25 cellular contexts compared by ENCODE assay signal in the genomic region with DNA sequence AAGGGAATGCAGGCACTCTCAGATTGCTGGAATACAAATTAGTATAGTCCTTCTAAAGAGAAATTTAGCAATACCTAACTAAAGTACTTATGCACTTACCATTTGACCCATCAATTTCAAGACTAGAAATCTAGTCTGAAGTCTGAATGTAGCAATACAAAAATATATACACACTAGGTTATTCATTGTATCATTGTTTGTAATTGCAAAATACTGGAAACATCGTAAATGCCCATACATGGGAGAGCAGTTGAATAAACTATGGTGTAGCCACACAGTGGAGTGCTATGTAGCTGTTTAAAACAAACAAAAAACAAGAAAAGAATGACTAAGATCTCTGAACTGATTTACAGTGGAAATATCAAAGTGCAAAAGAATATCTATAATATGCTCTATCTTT.
"Had no signal": no experiment of that assay in that cellular context is flagged by ENCODE, and none has a peak within 500 bp of the region (broad histone marks: within the 10 kb centered on the region; RNA-seq: fewer than 3 reads in every experiment).

No MANE protein-coding gene starts in this region.

- H3K4me1 ChIP-seq: gastroesophageal sphincter, neural progenitor cell, transverse colon had no signal

- H3K9me3 ChIP-seq: gastroesophageal sphincter, transverse colon had no signal

- H3K27me3 Mint-ChIP-seq: activated naive CD8-positive, alpha-beta T cell treated with anti-CD3 and anti-CD28 coated beads, Interleukin-2, amount 10 ng/mL, durations not matched to agents 7 days and 5 days; dendritic cell treated with granulocyte-macrophage colony-stimulating factor and Interleukin-4, amounts not matched to agents 40 ng/mL and 50 ng/mL, for 4 days had no signal

- H3K36me3 ChIP-seq: gastroesophageal sphincter, neural progenitor cell, transverse colon had no signal

- H3K4me3 ChIP-seq: gastroesophageal sphincter, lung, neural progenitor cell, smooth muscle cell, transverse colon had no signal

- H3K36me3 Mint-ChIP-seq: activated naive CD8-positive, alpha-beta T cell treated with anti-CD3 and anti-CD28 coated beads, Interleukin-2, amount 10 ng/mL, durations not matched to agents 7 days and 5 days; neural progenitor cell had no signal

- H3K4me3 Mint-ChIP-seq: activated naive CD4-positive, alpha-beta T cell treated with anti-CD3 and anti-CD28 coated beads for 36 hours; activated naive CD8-positive, alpha-beta T cell treated with anti-CD3 and anti-CD28 coated beads, Interleukin-2, amount 10 ng/mL, durations not matched to agents 7 days and 5 days; activated T-cell treated with anti-CD3 and anti-CD28 coated beads, Interleukin-2, amount 50 U/mL, for 72 hours; dendritic cell treated with granulocyte-macrophage colony-stimulating factor and Interleukin-4, amounts not matched to agents 40 ng/mL and 50 ng/mL, for 4 days; mesothelial cell of epicardium; naive thymus-derived CD8-positive, alpha-beta T cell; neural progenitor cell; stimulated activated naive B cell treated with anti-CD40 and anti-IgM and Interleukin-4, amounts not matched to agents 10 μg/mL and 1 μg/mL and 100 μg/mL, for 72 hours; WTC11 had no signal

- H3K27me3 ChIP-seq: gastroesophageal sphincter, neural progenitor cell, transverse colon had no signal

- ATAC-seq: activated T-cell treated with anti-CD3 and anti-CD28 coated beads, Interleukin-2, amount 50 U/mL, for 72 hours; esophagus mucosa; gastroesophageal sphincter; naive thymus-derived CD8-positive, alpha-beta T cell; sciatic nerve; stimulated activated naive B cell treated with anti-CD40 and anti-IgM and Interleukin-4, amounts not matched to agents 10 μg/mL and 1 μg/mL and 100 μg/mL, for 72 hours; WTC11 had no signal

- H3K9ac ChIP-seq: neural progenitor cell had no signal

- H3K27ac Mint-ChIP-seq: activated naive CD4-positive, alpha-beta T cell treated with anti-CD3 and anti-CD28 coated beads for 36 hours; activated naive CD8-positive, alpha-beta T cell treated with anti-CD3 and anti-CD28 coated beads, Interleukin-2, amount 10 ng/mL, durations not matched to agents 7 days and 5 days; activated T-cell treated with anti-CD3 and anti-CD28 coated beads, Interleukin-2, amount 50 U/mL, for 72 hours; dendritic cell treated with granulocyte-macrophage colony-stimulating factor and Interleukin-4, amounts not matched to agents 40 ng/mL and 50 ng/mL, for 4 days; mesothelial cell of epicardium; naive thymus-derived CD8-positive, alpha-beta T cell; neural progenitor cell; stimulated activated naive B cell treated with anti-CD40 and anti-IgM and Interleukin-4, amounts not matched to agents 10 μg/mL and 1 μg/mL and 100 μg/mL, for 72 hours; WTC11 had no signal

- DNase-seq: activated CD4-positive, alpha-beta T cell treated with anti-CD3 and anti-CD28 coated beads for 4 hours; activated CD4-positive, alpha-beta T cell treated with anti-CD3 and anti-CD28 coated beads, Interleukin-2, amount 50 U/mL, for 48 hours; activated effector memory CD4-positive, alpha-beta T cell treated with Interleukin-2 at 50 U/mL for 16 hours; activated naive CD4-positive, alpha-beta T cell treated with anti-CD3 and anti-CD28 coated beads for 36 hours; activated naive CD8-positive, alpha-beta T cell treated with anti-CD3 and anti-CD28 coated beads, Interleukin-2, amount 10 ng/mL, durations not matched to agents 7 days and 5 days; activated T-cell treated with anti-CD3 and anti-CD28 coated beads, Interleukin-2, amount 50 U/mL, for 72 hours; amygdala; effector CD4-positive, alpha-beta T cell; head of caudate nucleus; hypothalamus; naive thymus-derived CD8-positive, alpha-beta T cell; posterior cingulate gyrus; stimulated activated CD4-positive, alpha-beta T cell treated with anti-CD3 and anti-CD28 coated beads, Interleukin-15, amount 100 ng/mL, for 24 hours; stimulated activated naive B cell treated with anti-CD40 and anti-IgM and Interleukin-4, amounts not matched to agents 10 μg/mL and 1 μg/mL and 100 μg/mL, for 72 hours; T1000; transverse colon had no signal
